In genomic region chr17:48012151-48012520, GRCh38 we compare ENCODE assay signal across 8 cellular contexts. TPM values are rescaled to one million over a fixed set of nuclear protein-coding genes. Genes with fewer than 3 reads are reported as not detected.
A peak's percentile ranks its signal among the peaks of the same experiment; 100 is the strongest.
DNase-seq lines count a peak whose midpoint lies in the region; ATAC-seq and TF ChIP-seq lines count a peak whose summit lies in the region.

No MANE protein-coding gene starts in this region.

- no peaks in the 10 kb centered on the region for H3K36me3 ChIP-seq in CD8-positive, alpha-beta T cell (ENCODE audit: insufficient read depth, low read length)
- H3K36me3 ChIP-seq in OCI-LY7 (ENCODE audit: insufficient read depth, low read length) (no peaks in the 10 kb centered on the region), heart right ventricle (no peaks in the 10 kb centered on the region), gastrocnemius medialis (no peaks in the 10 kb centered on the region)

- peak overlapping the region; percentile 94 for H2AFZ ChIP-seq in OCI-LY7 (ENCODE audit: low read length)

- no peaks in the 10 kb centered on the region for H3K36me3 Mint-ChIP-seq in CD8-positive, alpha-beta T cell

- CTCF ChIA-PET in CD8-positive, alpha-beta T cell (lab: Charles Lee) = interaction anchor here (0.6 to 2.9 kb wide), 6 partner anchors 15 to 154 kb away, joined by 3 to 12 read pairs (median 3); no protein-coding TSS in a partner anchor
- CTCF ChIA-PET in OCI-LY7 (lab: Charles Lee; ENCODE audit: unreplicated experiment) = no interaction called here

- no peak for TF ChIP-seq POLR2A in gastrocnemius medialis (IDR thresholded peaks at IDR 0.05)

- peaks cover 16% of the 10 kb centered on the region for H3K4me1 ChIP-seq in CD8-positive, alpha-beta T cell (ENCODE audit: insufficient read depth, low read length)
- H3K4me1 ChIP-seq in OCI-LY7 (ENCODE audit: insufficient read depth, low read length, poor library complexity, severe bottlenecking) (peaks cover 20% of the 10 kb centered on the region), heart right ventricle (peaks cover 0 to 14% (median 10%) of the 10 kb centered on the region in 9 donors), gastrocnemius medialis (peaks cover 6% of the 10 kb centered on the region in 2 donors)

- no peaks in the 10 kb centered on the region for H4K20me1 ChIP-seq in OCI-LY7 (ENCODE audit: insufficient read depth, low read length)

- H3K79me2 ChIP-seq in OCI-LY7 (ENCODE audit: insufficient read depth, low read depth, low read length) = no peaks in the 10 kb centered on the region

- 0 to 1% methylated on average over 34 of the region's 34 CpGs for WGBS in heart right ventricle, 2 donors

- H3K9me2 ChIP-seq in OCI-LY7 (ENCODE audit: insufficient read depth, low read length) = no peaks in the 10 kb centered on the region

- no TSS peak for BruUV-seq in OCI-LY7 (replicated peaks; lab: Mats Ljungman, UMichigan)

- H3K27me3 ChIP-seq in CD8-positive, alpha-beta T cell (ENCODE audit: insufficient read depth, low read length) = peaks cover 3% of the 10 kb centered on the region
- H3K27me3 ChIP-seq in heart right ventricle (peaks cover 0 to 66% (median 59%) of the 10 kb centered on the region in 7 donors), gastrocnemius medialis (peaks cover 23 to 45% (median 39%) of the 10 kb centered on the region in 3 donors)

- H3K4me1 Mint-ChIP-seq in CD8-positive, alpha-beta T cell (ENCODE audit: low read depth) = peaks cover 13% of the 10 kb centered on the region

- H3K27ac Mint-ChIP-seq in CD8-positive, alpha-beta T cell = no peak overlapping the region

- H3K9me3 ChIP-seq in CD8-positive, alpha-beta T cell (ENCODE audit: low read length) = no peaks in the 10 kb centered on the region
- H3K9me3 ChIP-seq in OCI-LY7 (ENCODE audit: low read length) (no peaks in the 10 kb centered on the region), heart right ventricle (no peaks in the 10 kb centered on the region), gastrocnemius medialis (no peaks in the 10 kb centered on the region)

- no peak overlapping the region for H3K27ac ChIP-seq in CD8-positive, alpha-beta T cell (ENCODE audit: low read depth, low read length)
- H3K27ac ChIP-seq in OCI-LY7 (ENCODE audit: low read depth, low read length, poor library complexity, severe bottlenecking) = peak overlapping the region; percentile 7
- no peak overlapping the region for H3K27ac ChIP-seq in heart right ventricle
- no peak overlapping the region for H3K27ac ChIP-seq in gastrocnemius medialis

- H3K9me3 Mint-ChIP-seq in CD8-positive, alpha-beta T cell = no peaks in the 10 kb centered on the region

- intact Hi-C loops in CD8-positive, alpha-beta T cell (cut with DNase I, micrococcal nuclease) = no loop called here
- intact Hi-C loops in OCI-LY7 (cut with micrococcal nuclease; ENCODE audit: unreplicated experiment) = no loop called here
- intact Hi-C loops in heart right ventricle (cut with DNase I) = loop anchor here in 2 of 10 donors (10.0 kb wide), 2 partner anchors 57 to 167 kb away; partner anchors contain the start of genes PRR15L (in 1 of the 2) and SCRN2 (in 1 of the 2)
- intact Hi-C loops in gastrocnemius medialis (cut with DNase I; ENCODE audit: low total_unique reads) = no loop called here

- peak overlapping the region; percentile 52 for H3K4me3 ChIP-seq in CD8-positive, alpha-beta T cell (ENCODE audit: low read depth, low read length)
- H3K4me3 ChIP-seq in OCI-LY7 (ENCODE audit: low read depth, low read length, poor library complexity, severe bottlenecking) (peak overlapping the region; percentile 66), heart right ventricle (peak overlapping the region in 9 of 10 donors; percentile 23 to 52 (median 42)), gastrocnemius medialis (peak overlapping the region in 3 of 4 donors; percentile 21 to 56 (median 37))

- DNase-seq in CD8-positive, alpha-beta T cell = peak in 6 of 7 experiments; percentile 31 to 72 (median 61)
- peak; percentile 89 for DNase-seq in OCI-LY7 (ENCODE audit: low spot score)
- peak; percentile 86 for DNase-seq in activated effector memory CD4-positive, alpha-beta T cell treated with anti-CD3 and anti-CD28 coated beads, Interleukin-2, amount 50 U/mL, for 16 hours
- DNase-seq in heart right ventricle = peak in 1 of 2 donors; percentile 52
- DNase-seq in gastrocnemius medialis = no peak
- no peak for DNase-seq in G401 (ENCODE audit: low spot score)
- DNase-seq in NK-92 treated with Interleukin-12 subunit alpha and Interleukin-12 subunit beta, amount 100 ng/mL, for 24 hours (lab: John Stamatoyannopoulos, UW) = no peak

- TF ChIP-seq CTCF in CD8-positive, alpha-beta T cell (IDR thresholded peaks at IDR 0.05) = no peak
- TF ChIP-seq CTCF in OCI-LY7 (conservative IDR thresholded peaks at IDR 0.05; ENCODE audit: low read length) = 0 out of 2 replicates have a peak, but pooled peaks have one; percentile 29
- TF ChIP-seq CTCF in heart right ventricle (IDR thresholded peaks at IDR 0.05) = no peak
- no peak for TF ChIP-seq CTCF in gastrocnemius medialis (IDR thresholded peaks at IDR 0.05 in 4 of 5, conservative IDR thresholded peaks at IDR 0.05 in 1 of 5)

- in situ Hi-C loops in gastrocnemius medialis (cut with MboI; ENCODE audit: low sequenced_read_pairs in 4 of 4) = loop anchor here in 2 of 4 donors (10.0 kb wide), 2 partner anchors 123 to 133 kb away; no protein-coding TSS in a partner anchor
- in situ Hi-C loops in G401 (cut with HindIII; ENCODE audit: low sequenced_read_pairs) = no loop called here

- ATAC-seq in CD8-positive, alpha-beta T cell = peak; percentile 77
- ATAC-seq in HG03432 (IDR thresholded peaks at IDR 0.05; ENCODE audit: unreplicated experiment) (peak; percentile 50), heart right ventricle (peak in 6 of 8 donors; percentile 48 to 72 (median 54)), gastrocnemius medialis (no peak)

- peak overlapping the region; percentile 70 for H3K4me3 Mint-ChIP-seq in CD8-positive, alpha-beta T cell

- POLR2A ChIA-PET in CD8-positive, alpha-beta T cell (lab: Charles Lee) = no interaction called here
- POLR2A ChIA-PET in OCI-LY7 (lab: Charles Lee) = no interaction called here

- peaks cover 48% of the 10 kb centered on the region for H3K27me3 Mint-ChIP-seq in CD8-positive, alpha-beta T cell (ENCODE audit: low read depth)

- H3K4me2 ChIP-seq in OCI-LY7 (ENCODE audit: low read length) = peak overlapping the region; percentile 78

RNA-seq across cellular contexts. Expression of gene COPZ2, which starts 25.5 kb away (rescaled TPM):
- under 1 TPM; 0.57 to 0.92 TPM for total RNA-seq in CD8-positive, alpha-beta T cell
- 1.2 TPM in 1 of 2 replicates, not detected in the other for total RNA-seq in OCI-LY7 (2014; rRNA removed; shearing (Covaris generic))
- total RNA-seq in OCI-LY7 (2022) (1.4 and 1.7 TPM in 2 replicates), heart right ventricle (10 to 100 TPM; 45.3 to 67.3 (median 60.7) TPM), gastrocnemius medialis (10 to 100 TPM; 40.5 to 76.9 (median 52.8) TPM)
- 10 to 100 TPM; 17.5 to 54.1 TPM for polyA plus RNA-seq in heart right ventricle
- not detected in 2 replicates for total RNA-seq in G401 (2014; rRNA removed; shearing (Covaris generic))

RNA-seq across cellular contexts. Expression of gene NFE2L1, which starts 36.0 kb away (rescaled TPM):
- total RNA-seq in CD8-positive, alpha-beta T cell = 10 to 100 TPM; 29.5 to 32.5 TPM
- 42.3 and 60.1 TPM in 2 replicates for total RNA-seq in OCI-LY7 (2014; rRNA removed; shearing (Covaris generic))
- total RNA-seq in OCI-LY7 (2022) (106 and 124 TPM in 2 replicates), heart right ventricle (1,000 to 10,000 TPM in 1 of 10 donors, 100 to 1,000 TPM in 9; 443 to 1,033 (median 704) TPM), gastrocnemius medialis (1,000 to 10,000 TPM in 2 of 4 donors, 100 to 1,000 TPM in 2; 622 to 1,180 (median 1,000) TPM)
- polyA plus RNA-seq in heart right ventricle = 100 to 1,000 TPM; 108 to 251 TPM
- total RNA-seq in G401 (2014; rRNA removed; shearing (Covaris generic)) = 19.5 and 21.3 TPM in 2 replicates

RNA-seq across cellular contexts. Expression of gene CDK5RAP3, which starts 41.2 kb away (rescaled TPM):
- 100 to 1,000 TPM; 220 to 231 TPM for total RNA-seq in CD8-positive, alpha-beta T cell
- 241 and 312 TPM in 2 replicates for total RNA-seq in OCI-LY7 (2014; rRNA removed; shearing (Covaris generic))
- 254 and 256 TPM in 2 replicates for total RNA-seq in OCI-LY7 (2022)
- total RNA-seq in heart right ventricle = 10 to 100 TPM; 44.0 to 71.2 (median 62.3) TPM
- polyA plus RNA-seq in heart right ventricle = 100 to 1,000 TPM in 1 of 2 donors, 10 to 100 TPM in 1; 69.9 to 143 TPM
- total RNA-seq in gastrocnemius medialis = 10 to 100 TPM; 14.2 to 35.9 (median 27.8) TPM
- total RNA-seq in G401 (2014; rRNA removed; shearing (Covaris generic)) = 101 and 129 TPM in 2 replicates

RNA-seq across cellular contexts. Expression of gene PRR15L, which starts 54.5 kb away (rescaled TPM):
- total RNA-seq in CD8-positive, alpha-beta T cell = not detected
- not detected in 2 replicates for total RNA-seq in OCI-LY7 (2014; rRNA removed; shearing (Covaris generic))
- total RNA-seq in OCI-LY7 (2022) = not detected in 2 replicates
- not detected for total RNA-seq in heart right ventricle
- polyA plus RNA-seq in heart right ventricle = not detected
- total RNA-seq in gastrocnemius medialis = under 1 TPM in 1 of 4 donors, not detected in 3; 0.87 TPM
- total RNA-seq in G401 (2014; rRNA removed; shearing (Covaris generic)) = not detected in 2 replicates

Comparison
In these comparisons a context has a peak if more than half of its experiments do, and no peak if none do; other contexts are left out.
1. ATAC-seq: peak in CD8-positive, alpha-beta T cell (single experiment), HG03432 (single experiment) and heart right ventricle (6 of 8); none in gastrocnemius medialis (0 of 2).
2. DNase-seq: peak in CD8-positive, alpha-beta T cell (6 of 7), OCI-LY7 (single experiment) and activated effector memory CD4-positive, alpha-beta T cell treated with anti-CD3 and anti-CD28 coated beads, Interleukin-2, amount 50 U/mL, for 16 hours (single experiment); none in gastrocnemius medialis (0 of 2), G401 (single experiment) and NK-92 treated with Interleukin-12 subunit alpha and Interleukin-12 subunit beta, amount 100 ng/mL, for 24 hours (single experiment).
3. RNA of gene COPZ2, which starts 25.5 kb away (total RNA-seq): 45.3 to 67.3 TPM in heart right ventricle and 40.5 to 76.9 TPM in gastrocnemius medialis; 1.2 to 1.7 TPM in OCI-LY7, 0.57 to 0.92 TPM in CD8-positive, alpha-beta T cell and not detected in G401; every median in the first group is over 10 times any median in the second.
4. Peak in every context shown above with its lines, with median percentiles within 50 percentile points of each other: H3K4me3 ChIP-seq.